ENCODE assay signal across 10 cellular contexts in the genomic region with DNA sequence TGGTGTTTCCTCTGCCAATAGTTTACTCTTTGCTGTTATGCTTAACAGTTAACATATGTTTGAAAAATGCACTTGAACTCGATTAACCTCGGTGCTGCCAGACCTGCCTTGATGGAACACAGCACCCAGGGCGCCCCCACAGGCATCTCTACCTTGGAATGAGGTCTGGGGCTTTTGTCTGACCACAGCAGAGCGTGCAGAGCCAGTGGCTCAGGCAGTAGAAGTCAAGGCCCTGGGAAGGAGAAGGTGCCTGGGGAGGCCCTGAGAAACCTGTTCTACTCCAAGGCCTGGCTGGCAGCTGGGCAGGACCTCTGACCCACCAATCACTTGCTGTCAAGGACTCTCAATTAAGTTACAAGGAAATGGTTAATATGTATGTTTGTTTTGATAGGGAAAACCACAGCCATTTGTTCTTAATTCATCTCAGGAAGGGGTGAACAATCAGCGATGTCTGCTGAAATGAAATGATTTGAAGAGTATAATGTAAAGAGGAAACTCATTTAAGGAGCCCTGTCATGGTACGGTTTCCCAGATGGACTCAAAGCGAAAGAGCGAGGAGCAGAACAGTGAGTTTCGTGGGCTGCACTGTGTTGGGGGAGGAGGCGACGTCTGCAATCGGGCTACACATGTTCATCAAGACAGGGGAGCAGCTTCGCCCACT. TPM values are rescaled to one million over a fixed set of nuclear protein-coding genes. Genes with fewer than 3 reads are reported as not detected.
DNase-seq lines count a peak whose midpoint lies in the region; ATAC-seq and TF ChIP-seq lines count a peak whose summit lies in the region.
"Had no signal": no experiment of that assay in that cellular context is flagged by ENCODE, and none has a peak within 500 bp of the region (broad histone marks: within the 10 kb centered on the region; RNA-seq: fewer than 3 reads in every experiment).

No MANE protein-coding gene starts in this region.

- no peaks in the 10 kb centered on the region for H3K9me3 ChIP-seq in ovary

- no peak for TF ChIP-seq POLR2A in ovary (IDR thresholded peaks at IDR 0.05)

- H3K4me1 ChIP-seq in ovary (ENCODE audit: insufficient read depth) = peaks cover 3% of the 10 kb centered on the region

- H3K4me3 Mint-ChIP-seq in T-helper 2 cell treated with Interferon-gamma antibody and Interleukin-4, amounts not matched to agents 5 μg/mL and 100 μg/mL, for 36 hours = peak overlapping the region; percentile 68
- H3K4me3 Mint-ChIP-seq in nephron = no peak overlapping the region

- H3K27ac Mint-ChIP-seq in T-helper 2 cell treated with Interferon-gamma antibody and Interleukin-4, amounts not matched to agents 5 μg/mL and 100 μg/mL, for 36 hours = peak overlapping the region; percentile 86
- H3K27ac Mint-ChIP-seq in nephron = peak overlapping the region in 2 of 3 experiments; percentile 39 to 91

- intact Hi-C loops in ovary (cut with DNase I) = no loop called here

- ATAC-seq in GM18870 (IDR thresholded peaks at IDR 0.05; ENCODE audit: unreplicated experiment) (peak; percentile 80), HG02759 (IDR thresholded peaks at IDR 0.05; ENCODE audit: unreplicated experiment) (peak; percentile 80)

- DNase-seq in T-helper 2 cell treated with Interferon-gamma antibody and Interleukin-4, amounts not matched to agents 5 μg/mL and 100 μg/mL, for 36 hours (ENCODE audit: low spot score) = peak; percentile 54
- no peak for DNase-seq in NCI-H1417 treated with DMSO at 0.1 percent for 48 hours (lab: John Stamatoyannopoulos, UW)
- no peak for DNase-seq in epidermal melanocyte (ENCODE audit: insufficient read length, low spot score)
- no peak for DNase-seq in ovary
- no peak for DNase-seq in SHP77 (lab: John Stamatoyannopoulos, UW)
- DNase-seq: activated CD4-positive, CD25-positive, alpha-beta regulatory T cell had no signal

- no peaks in the 10 kb centered on the region for H3K27me3 ChIP-seq in ovary

- no peaks in the 10 kb centered on the region for H3K9me3 Mint-ChIP-seq in T-helper 2 cell treated with Interferon-gamma antibody and Interleukin-4, amounts not matched to agents 5 μg/mL and 100 μg/mL, for 36 hours
- H3K9me3 Mint-ChIP-seq in nephron = no peaks in the 10 kb centered on the region

- H3K36me3 ChIP-seq in ovary = no peaks in the 10 kb centered on the region

- H3K4me3 ChIP-seq in ovary = no peak overlapping the region

- H3K4me1 Mint-ChIP-seq in T-helper 2 cell treated with Interferon-gamma antibody and Interleukin-4, amounts not matched to agents 5 μg/mL and 100 μg/mL, for 36 hours (ENCODE audit: low read depth) = peaks cover 83% of the 10 kb centered on the region
- peaks cover 52% of the 10 kb centered on the region for H3K4me1 Mint-ChIP-seq in nephron

- peaks cover 80% of the 10 kb centered on the region for H3K36me3 Mint-ChIP-seq in T-helper 2 cell treated with Interferon-gamma antibody and Interleukin-4, amounts not matched to agents 5 μg/mL and 100 μg/mL, for 36 hours (ENCODE audit: low read depth)
- peaks cover 66% of the 10 kb centered on the region for H3K36me3 Mint-ChIP-seq in nephron (ENCODE audit: low read depth)

- no peaks in the 10 kb centered on the region for H3K27me3 Mint-ChIP-seq in T-helper 2 cell treated with Interferon-gamma antibody and Interleukin-4, amounts not matched to agents 5 μg/mL and 100 μg/mL, for 36 hours (ENCODE audit: low read depth)
- no peaks in the 10 kb centered on the region for H3K27me3 Mint-ChIP-seq in nephron (ENCODE audit: low read depth)

- no peak overlapping the region for H3K27ac ChIP-seq in ovary
- H3K27ac ChIP-seq: HL-60 had no signal

- TF ChIP-seq EP300 in ovary (IDR thresholded peaks at IDR 0.05) = no peak

- WGBS in ovary, 3 donors = 42 to 47% (median 45%) methylated on average over 13 of the region's 13 CpGs

- TF ChIP-seq CTCF in nephron (IDR thresholded peaks at IDR 0.05; ENCODE audit: unreplicated experiment in 3 of 3) (no peak), ovary (IDR thresholded peaks at IDR 0.05) (no peak)

RNA-seq across cellular contexts. Expression of a gene that starts 21.9 kb away (rescaled TPM):
- total RNA-seq in ovary = 100 to 1,000 TPM in 4 of 7 donors, 10 to 100 TPM in 3; 81.3 to 157 (median 102) TPM
- polyA plus RNA-seq in ovary = 100 to 1,000 TPM in 1 of 2 donors, 10 to 100 TPM in 1; 71.7 to 139 TPM
